ENCODE assay signal across 24 cellular contexts in genomic region chr20:59646487-59646886, GRCh38. TPM values are rescaled to one million over a fixed set of nuclear protein-coding genes. Genes with fewer than 3 reads are reported as not detected.
"Had no signal": no experiment of that assay in that cellular context is flagged by ENCODE, and none has a peak within 500 bp of the region (broad histone marks: within the 10 kb centered on the region; RNA-seq: fewer than 3 reads in every experiment).

No MANE protein-coding gene starts in this region.

- H3K27ac ChIP-seq: brain microvascular endothelial cell, left ventricle myocardium inferior, parathyroid adenoma, psoas muscle, thoracic aorta, uterus had no signal

- H3K4me3 Mint-ChIP-seq: activated CD4-positive, alpha-beta T cell treated with anti-CD3 and anti-CD28 coated beads for 36 hours; activated CD8-positive, alpha-beta T cell treated with anti-CD3 and anti-CD28 coated beads, Interleukin-2, amount 10 ng/mL, durations not matched to agents 7 days and 5 days; activated naive CD4-positive, alpha-beta T cell treated with anti-CD3 and anti-CD28 coated beads, Interleukin-2, amount 10 ng/mL, durations not matched to agents 7 days and 5 days; activated naive CD8-positive, alpha-beta T cell treated with anti-CD3 and anti-CD28 coated beads, Interleukin-2, amount 10 ng/mL, durations not matched to agents 7 days and 5 days; activated T-helper 1 cell treated with anti-CD3 and anti-CD28 coated beads, Interleukin-12 subunit alpha, Interleukin-12 subunit beta, Interleukin-2, Interleukin-4 antibody, amounts not matched to agents 30 ng/mL and 10 ng/mL and 1 ng/mL, durations not matched to agents 14 hours and 24 hours and 36 hours; effector memory CD8-positive, alpha-beta T cell; immature natural killer cell; T-helper 2 cell treated with Interferon-gamma antibody and Interleukin-4, amounts not matched to agents 5 μg/mL and 100 μg/mL, for 36 hours had no signal

- H3K4me1 Mint-ChIP-seq: activated CD4-positive, alpha-beta T cell treated with anti-CD3 and anti-CD28 coated beads for 36 hours; activated naive CD4-positive, alpha-beta T cell treated with anti-CD3 and anti-CD28 coated beads, Interleukin-2, amount 10 ng/mL, durations not matched to agents 7 days and 5 days; activated naive CD8-positive, alpha-beta T cell treated with anti-CD3 and anti-CD28 coated beads, Interleukin-2, amount 10 ng/mL, durations not matched to agents 7 days and 5 days; immature natural killer cell had no signal

- ATAC-seq: activated CD4-positive, alpha-beta T cell treated with anti-CD3 and anti-CD28 coated beads for 36 hours; activated CD8-positive, alpha-beta T cell treated with anti-CD3 and anti-CD28 coated beads, Interleukin-2, amount 10 ng/mL, durations not matched to agents 7 days and 5 days; effector memory CD8-positive, alpha-beta T cell; psoas muscle had no signal

- DNase-seq: activated CD4-positive, alpha-beta T cell treated with anti-CD3 and anti-CD28 coated beads for 36 hours; activated CD4-positive, CD25-positive, alpha-beta regulatory T cell; activated CD8-positive, alpha-beta T cell treated with anti-CD3 and anti-CD28 coated beads, Interleukin-2, amount 10 ng/mL, durations not matched to agents 7 days and 5 days; activated effector memory CD4-positive, alpha-beta T cell treated with anti-CD3 and anti-CD28 coated beads, Interleukin-2, amount 50 U/mL, for 16 hours; activated naive CD4-positive, alpha-beta T cell treated with anti-CD3 and anti-CD28 coated beads, Interleukin-2, amount 10 ng/mL, durations not matched to agents 7 days and 5 days; activated naive CD8-positive, alpha-beta T cell treated with anti-CD3 and anti-CD28 coated beads, Interleukin-2, amount 10 ng/mL, durations not matched to agents 7 days and 5 days; activated T-cell treated with anti-CD3 and anti-CD28 coated beads, Interleukin-2, amount 50 U/mL, for 1 hour; brain microvascular endothelial cell; effector memory CD8-positive, alpha-beta T cell; foreskin fibroblast; immature natural killer cell; left ventricle myocardium inferior; psoas muscle; stimulated activated naive CD4-positive, alpha-beta T cell; T-helper 1 cell; trophoblast cell; uterus had no signal

- H3K27ac Mint-ChIP-seq: activated CD4-positive, alpha-beta T cell treated with anti-CD3 and anti-CD28 coated beads for 36 hours; activated CD8-positive, alpha-beta T cell treated with anti-CD3 and anti-CD28 coated beads, Interleukin-2, amount 10 ng/mL, durations not matched to agents 7 days and 5 days; activated naive CD4-positive, alpha-beta T cell treated with anti-CD3 and anti-CD28 coated beads, Interleukin-2, amount 10 ng/mL, durations not matched to agents 7 days and 5 days; activated naive CD8-positive, alpha-beta T cell treated with anti-CD3 and anti-CD28 coated beads, Interleukin-2, amount 10 ng/mL, durations not matched to agents 7 days and 5 days; activated T-helper 1 cell treated with anti-CD3 and anti-CD28 coated beads, Interleukin-12 subunit alpha, Interleukin-12 subunit beta, Interleukin-2, Interleukin-4 antibody, amounts not matched to agents 30 ng/mL and 10 ng/mL and 1 ng/mL, durations not matched to agents 14 hours and 24 hours and 36 hours; effector memory CD8-positive, alpha-beta T cell; immature natural killer cell; T-helper 2 cell treated with Interferon-gamma antibody and Interleukin-4, amounts not matched to agents 5 μg/mL and 100 μg/mL, for 36 hours had no signal

- H3K36me3 Mint-ChIP-seq: activated naive CD4-positive, alpha-beta T cell treated with anti-CD3 and anti-CD28 coated beads, Interleukin-2, amount 10 ng/mL, durations not matched to agents 7 days and 5 days; activated naive CD8-positive, alpha-beta T cell treated with anti-CD3 and anti-CD28 coated beads, Interleukin-2, amount 10 ng/mL, durations not matched to agents 7 days and 5 days; immature natural killer cell had no signal

- H3K9me3 Mint-ChIP-seq: activated T-helper 1 cell treated with anti-CD3 and anti-CD28 coated beads, Interleukin-12 subunit alpha, Interleukin-12 subunit beta, Interleukin-2, Interleukin-4 antibody, amounts not matched to agents 30 ng/mL and 10 ng/mL and 1 ng/mL, durations not matched to agents 14 hours and 24 hours and 36 hours; T-helper 2 cell treated with Interferon-gamma antibody and Interleukin-4, amounts not matched to agents 5 μg/mL and 100 μg/mL, for 36 hours had no signal

- H3K4me1 ChIP-seq: parathyroid adenoma, psoas muscle, uterus had no signal

- H3K4me3 ChIP-seq: left ventricle myocardium inferior, psoas muscle, thoracic aorta, uterus had no signal

- H3K36me3 ChIP-seq: brain microvascular endothelial cell, left ventricle myocardium inferior, thoracic aorta, uterus had no signal

- H3K27me3 ChIP-seq: brain microvascular endothelial cell, uterus had no signal

- H3K9me3 ChIP-seq: left ventricle myocardium inferior, psoas muscle, thoracic aorta, uterus had no signal

RNA-seq across cellular contexts. Expression of gene PHACTR3, which starts 42.1 kb away (rescaled TPM):
- total RNA-seq: activated CD4-positive, alpha-beta T cell treated with anti-CD3 and anti-CD28 coated beads for 36 hours; activated CD8-positive, alpha-beta T cell treated with anti-CD3 and anti-CD28 coated beads, Interleukin-2, amount 10 ng/mL, durations not matched to agents 7 days and 5 days; activated naive CD8-positive, alpha-beta T cell treated with anti-CD3 and anti-CD28 coated beads, Interleukin-2, amount 10 ng/mL, durations not matched to agents 7 days and 5 days; activated T-helper 1 cell treated with anti-CD3 and anti-CD28 coated beads, Interleukin-12 subunit alpha, Interleukin-12 subunit beta, Interleukin-2, Interleukin-4 antibody, amounts not matched to agents 30 ng/mL and 10 ng/mL and 1 ng/mL, durations not matched to agents 14 hours and 24 hours and 36 hours; chondrocyte; endothelial cell of umbilical vein; kidney epithelial cell; thoracic aorta had no signal
- polyA plus RNA-seq: endothelial cell of umbilical vein, immature natural killer cell had no signal
